Comparison of ENCODE assay signal across 10 cellular contexts in the genomic region with DNA sequence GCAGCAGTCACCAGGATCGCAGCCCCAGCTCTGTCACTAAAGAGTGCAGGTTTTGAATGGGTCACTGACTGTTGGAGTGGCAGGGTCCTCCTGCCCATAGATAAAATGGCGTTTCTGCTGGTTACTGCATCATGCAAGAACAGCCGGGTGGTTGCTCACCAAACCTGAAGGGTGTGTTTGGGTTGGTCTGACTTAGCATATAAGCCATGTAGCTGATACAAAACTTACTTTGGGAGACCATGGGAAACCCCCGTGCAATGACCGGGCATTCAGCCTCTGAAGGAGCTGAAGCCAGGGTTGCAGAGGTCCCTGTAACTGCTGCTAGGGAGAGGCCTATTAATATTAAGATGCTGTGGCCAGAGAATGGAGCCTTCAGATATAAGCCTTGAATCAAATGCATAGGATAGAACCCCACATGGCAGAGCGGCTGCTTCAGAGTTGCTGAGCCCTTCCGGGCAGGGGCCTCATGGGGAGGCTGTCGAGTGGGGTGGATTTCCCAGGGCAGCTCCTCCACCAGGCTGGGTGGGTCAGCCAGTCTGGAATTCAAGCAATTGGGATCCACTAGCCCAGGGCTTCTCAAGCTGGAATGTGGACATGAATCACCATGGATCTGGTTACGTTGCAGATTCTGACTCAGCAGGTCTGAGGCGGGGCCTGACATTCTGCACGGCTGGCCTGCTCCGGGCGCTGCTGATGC.
A peak's percentile ranks its signal among the peaks of the same experiment; 100 is the strongest.
DNase-seq lines count a peak whose midpoint lies in the region; ATAC-seq and TF ChIP-seq lines count a peak whose summit lies in the region.
"Had no signal": no experiment of that assay in that cellular context is flagged by ENCODE, and none has a peak within 500 bp of the region (broad histone marks: within the 10 kb centered on the region; RNA-seq: fewer than 3 reads in every experiment).

No MANE protein-coding gene starts in this region.

- no peak overlapping the region for H2BK20ac ChIP-seq in H9 (ENCODE audit: low read depth, low read length, poor library complexity, severe bottlenecking)

- H3K79me2 ChIP-seq in H9 (ENCODE audit: insufficient read depth, low read length): no peaks in the 10 kb centered on the region

- no peak overlapping the region; the same call in 1 of the 2 replicates for H3K14ac ChIP-seq in H9 (ENCODE audit: insufficient read depth, low read length)

- H3K56ac ChIP-seq in H9 (ENCODE audit: insufficient read length, low read depth, low read length): no peak overlapping the region

- no peak overlapping the region for H4K91ac ChIP-seq in H9 (ENCODE audit: insufficient read length, low read depth, low read length)

- no peak overlapping the region for H4K8ac ChIP-seq in H9 (replicated peaks; ENCODE audit: insufficient read length, low read depth, low read length)

- no peak overlapping the region for H2BK12ac ChIP-seq in H9 (ENCODE audit: insufficient read length, low read depth, low read length)

- no peaks in the 10 kb centered on the region for H3K27me3 ChIP-seq in H9 (ENCODE audit: insufficient read depth, low read length)
- no peaks in the 10 kb centered on the region for H3K27me3 ChIP-seq in skeletal muscle satellite cell (ENCODE audit: control insufficient read depth, insufficient read depth, low read length)

- no peaks in the 10 kb centered on the region for H3K36me3 ChIP-seq in skeletal muscle satellite cell (ENCODE audit: insufficient read depth, low read length)
- H3K36me3 ChIP-seq: esophagus squamous epithelium had no signal

- TF ChIP-seq CTCF in H9 (conservative IDR thresholded peaks at IDR 0.05): no peak

- no peak overlapping the region for H3K23ac ChIP-seq in H9 (ENCODE audit: insufficient read length, low read depth, low read length)

- H2BK5ac ChIP-seq in H9 (ENCODE audit: insufficient read length, low read length): no peak overlapping the region

- no peak overlapping the region for H3K4me2 ChIP-seq in H9 (ENCODE audit: insufficient read depth, insufficient read length, low read length)
- H3K4me2 ChIP-seq in skeletal muscle satellite cell (ENCODE audit: low read length): peak overlapping the region; percentile 42

- ATAC-seq in SK-N-SH treated with all-trans-retinoic acid at 6 μM for 48 hours (peak; percentile 99), HG02588 (IDR thresholded peaks at IDR 0.05; ENCODE audit: unreplicated experiment) (no peak), GM19324 (IDR thresholded peaks at IDR 0.05; ENCODE audit: low FRiP score, unreplicated experiment) (no peak), HG02763 (IDR thresholded peaks at IDR 0.05; ENCODE audit: unreplicated experiment) (no peak)
- no peak for ATAC-seq in activated CD4-positive, CD25-positive, alpha-beta regulatory T cell treated with anti-CD3 and anti-CD28 coated beads, Interleukin-2, amount 50 U/mL, for 24 hours

- H3K18ac ChIP-seq in H9 (ENCODE audit: insufficient read length, low read depth, low read length): no peak overlapping the region

- no peak overlapping the region for H3K9ac ChIP-seq in H9 (ENCODE audit: extremely low read depth, insufficient read length, low read length)
- H3K9ac ChIP-seq in skeletal muscle satellite cell (ENCODE audit: low read depth, low read length): peak overlapping the region; percentile 10

- no peak overlapping the region for H3K27ac Mint-ChIP-seq in H9
- H3K27ac Mint-ChIP-seq: nephron had no signal

- no peak overlapping the region for H3K4ac ChIP-seq in H9 (ENCODE audit: low read depth, low read length)

- no peaks in the 10 kb centered on the region; a peak in 1 of 7 replicates for H3K36me3 Mint-ChIP-seq in H9 (ENCODE audit: insufficient read depth in 1 of 3, low read depth in 3 of 3)

- H3K4me1 ChIP-seq in H9 (ENCODE audit: insufficient read depth, low read length) (peaks cover 3% of the 10 kb centered on the region; the same call in 1 of the 2 replicates), skeletal muscle satellite cell (ENCODE audit: control insufficient read depth, insufficient read depth, low read length) (peaks cover 28% of the 10 kb centered on the region)

- no peak overlapping the region for H4K5ac ChIP-seq in H9 (ENCODE audit: insufficient read length, low read depth, low read length)

- H3K4me3 ChIP-seq in skeletal muscle satellite cell (ENCODE audit: low read length): no peak overlapping the region
- H3K4me3 ChIP-seq: esophagus squamous epithelium had no signal

- H3K9me3 Mint-ChIP-seq in H9: peaks cover 0 to 3% of the 10 kb centered on the region in 2 experiments; a peak in 1 of 5 replicates

- DNase-seq in H9 (peak; percentile 55), fibroblast of the conjunctiva (ENCODE audit: low read depth) (peak; percentile 79)
- DNase-seq: esophagus squamous epithelium had no signal

- H3T11ph ChIP-seq in H9 (ENCODE audit: low read length): no peak overlapping the region

- no peak overlapping the region for H3K4me3 Mint-ChIP-seq in H9
- H3K4me3 Mint-ChIP-seq: nephron had no signal

- H3K79me1 ChIP-seq in H9 (ENCODE audit: insufficient read depth, low read depth, low read length, poor library complexity, severe bottlenecking): no peaks in the 10 kb centered on the region

- peaks cover 30 to 37% of the 10 kb centered on the region in 2 experiments for H3K4me1 Mint-ChIP-seq in H9
- H3K4me1 Mint-ChIP-seq: nephron had no signal

- H2AFZ ChIP-seq in H9 (ENCODE audit: low read length): no peak overlapping the region

- H3K23me2 ChIP-seq in H9 (ENCODE audit: insufficient read length, low read depth, low read length, poor library complexity, severe bottlenecking): no peaks in the 10 kb centered on the region

- H2BK15ac ChIP-seq in H9 (ENCODE audit: low read depth, low read length): no peak overlapping the region

- peaks cover under 1% of the 10 kb centered on the region; the same call in 1 of the 2 replicates for H3K27me3 Mint-ChIP-seq in H9 (ENCODE audit: low read depth)

- no peak overlapping the region for H3K27ac ChIP-seq in H9 (ENCODE audit: insufficient read length, low read depth, low read length)
- H3K27ac ChIP-seq: esophagus squamous epithelium had no signal

- H2AK5ac ChIP-seq in H9 (ENCODE audit: insufficient read length, low read length): no peak overlapping the region

- WGBS in H9 (ENCODE audit: extremely low coverage, insufficient read length, low lambda C conversion rate): no CpG with 5 or more reads among the region's 13 CpGs

- no peak overlapping the region for H2BK120ac ChIP-seq in H9 (ENCODE audit: low read depth, low read length, poor library complexity, severe bottlenecking)

- no peaks in the 10 kb centered on the region for H3K9me3 ChIP-seq in H9 (ENCODE audit: control insufficient read depth, low read depth, low read length)
- H3K9me3 ChIP-seq in skeletal muscle satellite cell (replicated peaks; ENCODE audit: low read length): no peaks in the 10 kb centered on the region
- H3K9me3 ChIP-seq: esophagus squamous epithelium had no signal

- no peaks in the 10 kb centered on the region for H4K20me1 ChIP-seq in H9 (ENCODE audit: control insufficient read depth, insufficient read depth, insufficient read length)

TF ChIP-seq in SK-N-SH treated with all-trans-retinoic acid at 6 μM for 48 hours, 23 proteins besides CTCF, POLR2A, EP300 and RAD21:
- TF ChIP-seq ZFP3 (CRISPR knock-in tag; IDR thresholded peaks at IDR 0.05) (0 out of 2 replicates have a peak, but pooled peaks have one; percentile 18), ISL1 (CRISPR knock-in tag; IDR thresholded peaks at IDR 0.05) (0 out of 2 replicates have a peak, but pooled peaks have one; percentile 8), ZNF565 (CRISPR knock-in tag; conservative IDR thresholded peaks at IDR 0.05; ENCODE audit: low read depth) (no peak)
